Comparison of ENCODE assay signal across 17 cellular contexts in genomic region chr12:106999444-106999843, GRCh38.
"Had no signal": no experiment of that assay in that cellular context is flagged by ENCODE, and none has a peak within 500 bp of the region (broad histone marks: within the 10 kb centered on the region; RNA-seq: fewer than 3 reads in every experiment).

No MANE protein-coding gene starts in this region.

- H3K27me3 ChIP-seq: cardiac muscle cell, transverse colon had no signal

- DNase-seq: activated CD4-positive, alpha-beta T cell treated with anti-CD3 and anti-CD28 coated beads for 1 hour; activated CD4-positive, alpha-beta T cell treated with anti-CD3 and anti-CD28 coated beads, Interleukin-2, amount 50 U/mL, for 48 hours; activated naive CD4-positive, alpha-beta T cell treated with anti-CD3 and anti-CD28 coated beads for 36 hours; activated naive CD8-positive, alpha-beta T cell treated with anti-CD3 and anti-CD28 coated beads, Interleukin-2, amount 50 U/mL, for 24 hours; effector CD4-positive, alpha-beta T cell; kidney; left ventricle myocardium inferior; naive thymus-derived CD8-positive, alpha-beta T cell; stimulated activated CD4-positive, alpha-beta T cell treated with anti-CD3 and anti-CD28 coated beads, Interleukin-15, amount 100 ng/mL, for 24 hours; stimulated activated CD4-positive, alpha-beta T cell treated with anti-CD3 and anti-CD28 coated beads, Interleukin-4, amount 100 ng/mL, for 1 hour; stimulated activated naive CD4-positive, alpha-beta T cell; T-helper 1 cell; transverse colon had no signal

- ATAC-seq: activated naive CD8-positive, alpha-beta T cell treated with anti-CD3 and anti-CD28 coated beads, Interleukin-2, amount 50 U/mL, for 24 hours; activated T-helper 17 cell treated with anti-CD3 and anti-CD28 coated beads, Interleukin-2, amount 50 U/mL, for 72 hours; naive thymus-derived CD8-positive, alpha-beta T cell had no signal

- H3K4me3 ChIP-seq: cardiac muscle cell, coronary artery, left ventricle myocardium inferior, skin epidermis, transverse colon had no signal

- H3K9me3 ChIP-seq: left ventricle myocardium inferior, transverse colon had no signal

- H3K4me1 ChIP-seq: left ventricle myocardium inferior, transverse colon had no signal

- H3K27ac ChIP-seq: cardiac muscle cell, coronary artery, left ventricle myocardium inferior, skin epidermis, transverse colon had no signal
